ENCODE assay signal across 34 cellular contexts in the genomic region with DNA sequence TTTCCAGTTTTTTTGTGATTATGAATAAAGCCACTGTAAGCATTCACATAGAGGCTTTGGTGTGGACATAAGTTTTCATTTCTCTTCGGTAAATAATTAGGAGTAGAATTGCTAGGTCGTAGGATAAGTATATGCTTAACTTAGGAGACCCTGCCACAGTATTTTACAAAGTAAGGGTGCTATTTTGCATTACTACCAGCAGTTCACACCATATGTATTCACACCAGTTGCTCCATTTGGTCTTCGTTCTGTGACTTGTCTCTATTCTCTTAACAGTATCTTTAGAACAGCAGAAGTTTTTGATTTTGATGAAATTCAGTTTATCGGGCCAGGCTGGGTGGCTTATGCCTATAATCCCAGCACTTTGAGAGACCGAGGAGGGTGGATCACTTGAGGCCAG.
"Had no signal": no experiment of that assay in that cellular context is flagged by ENCODE, and none has a peak within 500 bp of the region (broad histone marks: within the 10 kb centered on the region; RNA-seq: fewer than 3 reads in every experiment).

No MANE protein-coding gene starts in this region.

- DNase-seq: activated B cell treated with CpG ODN at 0.5 μM for 24 hours; activated CD4-positive, alpha-beta memory T cell treated with anti-CD3 and anti-CD28 coated beads for 36 hours; activated CD4-positive, alpha-beta memory T cell treated with anti-CD3 and anti-CD28 coated beads, Interleukin-2, amount 10 ng/mL, durations not matched to agents 7 days and 5 days; activated CD4-positive, alpha-beta T cell treated with anti-CD3 and anti-CD28 coated beads for 1 hour; activated CD4-positive, alpha-beta T cell treated with anti-CD3 and anti-CD28 coated beads for 36 hours; activated CD4-positive, alpha-beta T cell treated with anti-CD3 and anti-CD28 coated beads for 4 hours; activated CD4-positive, alpha-beta T cell treated with anti-CD3 and anti-CD28 coated beads for 48 hours; activated CD4-positive, alpha-beta T cell treated with anti-CD3 and anti-CD28 coated beads, Interleukin-2, amount 10 ng/mL, durations not matched to agents 24 days and 14 days; activated CD4-positive, alpha-beta T cell treated with anti-CD3 and anti-CD28 coated beads, Interleukin-2, amount 10 ng/mL, durations not matched to agents 7 days and 5 days; activated CD4-positive, alpha-beta T cell treated with anti-CD3 and anti-CD28 coated beads, Interleukin-2, amount 50 U/mL, for 1 hour; activated CD4-positive, alpha-beta T cell treated with anti-CD3 and anti-CD28 coated beads, Interleukin-2, amount 50 U/mL, for 4 hours; activated CD4-positive, alpha-beta T cell treated with anti-CD3 and anti-CD28 coated beads, Interleukin-2, amount 50 U/mL, for 48 hours; activated CD4-positive, CD25-positive, alpha-beta regulatory T cell; activated CD4-positive, CD25-positive, alpha-beta regulatory T cell treated with anti-CD3 and anti-CD28 coated beads, Interleukin-2, amount 50 U/mL, for 72 hours; activated CD8-positive, alpha-beta memory T cell treated with anti-CD3 and anti-CD28 coated beads for 24 hours; activated CD8-positive, alpha-beta memory T cell treated with anti-CD3 and anti-CD28 coated beads, Interleukin-2, amount 10 ng/mL, durations not matched to agents 7 days and 5 days; activated CD8-positive, alpha-beta memory T cell treated with anti-CD3 and anti-CD28 coated beads, Interleukin-2, amount 50 U/mL, for 4 hours; activated CD8-positive, alpha-beta memory T cell treated with anti-CD3 and anti-CD28 coated beads, Interleukin-2, amount 50 U/mL, for 48 hours; activated CD8-positive, alpha-beta T cell treated with anti-CD3 and anti-CD28 coated beads for 36 hours; activated CD8-positive, alpha-beta T cell treated with anti-CD3 and anti-CD28 coated beads, Interleukin-2, amount 10 ng/mL, durations not matched to agents 7 days and 5 days; activated T-cell treated with anti-CD3 and anti-CD28 coated beads for 4 hours; activated T-cell treated with anti-CD3 and anti-CD28 coated beads, Interleukin-2, amount 50 U/mL, for 1 hour; activated T-cell treated with anti-CD3 and anti-CD28 coated beads, Interleukin-2, amount 50 U/mL, for 24 hours; activated T-cell treated with anti-CD3 and anti-CD28 coated beads, Interleukin-2, amount 50 U/mL, for 4 hours; T-helper 17 cell; T-helper 2 cell; T-helper 9 cell; T1000; WERI-Rb-1 had no signal

- H3K9me3 Mint-ChIP-seq: activated CD4-positive, alpha-beta T cell treated with anti-CD3 and anti-CD28 coated beads, Interleukin-2, amount 10 ng/mL, durations not matched to agents 24 days and 14 days had no signal

- FAIRE-seq: TTC549 had no signal

- ATAC-seq: activated CD4-positive, alpha-beta T cell treated with anti-CD3 and anti-CD28 coated beads for 36 hours; activated CD4-positive, CD25-positive, alpha-beta regulatory T cell treated with anti-CD3 and anti-CD28 coated beads, Interleukin-2, amount 50 U/mL, for 24 hours; activated CD8-positive, alpha-beta memory T cell treated with anti-CD3 and anti-CD28 coated beads, Interleukin-2, amount 10 ng/mL, durations not matched to agents 7 days and 5 days; activated CD8-positive, alpha-beta T cell treated with anti-CD3 and anti-CD28 coated beads for 36 hours; activated CD8-positive, alpha-beta T cell treated with anti-CD3 and anti-CD28 coated beads, Interleukin-2, amount 10 ng/mL, durations not matched to agents 7 days and 5 days; activated T-cell treated with anti-CD3 and anti-CD28 coated beads, Interleukin-2, amount 50 U/mL, for 4 hours; T-helper 17 cell had no signal

- H3K4me3 Mint-ChIP-seq: activated B cell treated with CpG ODN at 0.5 μM for 24 hours; activated CD4-positive, alpha-beta memory T cell treated with anti-CD3 and anti-CD28 coated beads for 36 hours; activated CD4-positive, alpha-beta memory T cell treated with anti-CD3 and anti-CD28 coated beads, Interleukin-2, amount 10 ng/mL, durations not matched to agents 7 days and 5 days; activated CD4-positive, alpha-beta T cell treated with anti-CD3 and anti-CD28 coated beads for 36 hours; activated CD4-positive, alpha-beta T cell treated with anti-CD3 and anti-CD28 coated beads, Interleukin-2, amount 10 ng/mL, durations not matched to agents 24 days and 14 days; activated CD4-positive, alpha-beta T cell treated with anti-CD3 and anti-CD28 coated beads, Interleukin-2, amount 10 ng/mL, durations not matched to agents 7 days and 5 days; activated CD8-positive, alpha-beta memory T cell treated with anti-CD3 and anti-CD28 coated beads, Interleukin-2, amount 10 ng/mL, durations not matched to agents 7 days and 5 days; activated CD8-positive, alpha-beta T cell treated with anti-CD3 and anti-CD28 coated beads for 36 hours; activated CD8-positive, alpha-beta T cell treated with anti-CD3 and anti-CD28 coated beads, Interleukin-2, amount 10 ng/mL, durations not matched to agents 7 days and 5 days; activated T-cell treated with anti-CD3 and anti-CD28 coated beads, Interleukin-2, amount 50 U/mL, for 24 hours; activated T-cell treated with anti-CD3 and anti-CD28 coated beads, Interleukin-2, amount 50 U/mL, for 4 hours; T-helper 1 cell treated with Interleukin-12 subunit alpha and Interleukin-12 subunit beta and Interleukin-4 antibody, amounts not matched to agents 30 μg/mL and 1 μg/mL, for 36 hours; T-helper 17 cell; T-helper 2 cell treated with Interferon-gamma antibody and Interleukin-4, amounts not matched to agents 5 μg/mL and 100 μg/mL, for 36 hours had no signal

- H3K27ac Mint-ChIP-seq: activated B cell treated with CpG ODN at 0.5 μM for 24 hours; activated CD4-positive, alpha-beta memory T cell treated with anti-CD3 and anti-CD28 coated beads for 36 hours; activated CD4-positive, alpha-beta memory T cell treated with anti-CD3 and anti-CD28 coated beads, Interleukin-2, amount 10 ng/mL, durations not matched to agents 7 days and 5 days; activated CD4-positive, alpha-beta T cell treated with anti-CD3 and anti-CD28 coated beads for 36 hours; activated CD4-positive, alpha-beta T cell treated with anti-CD3 and anti-CD28 coated beads, Interleukin-2, amount 10 ng/mL, durations not matched to agents 24 days and 14 days; activated CD4-positive, alpha-beta T cell treated with anti-CD3 and anti-CD28 coated beads, Interleukin-2, amount 10 ng/mL, durations not matched to agents 7 days and 5 days; activated CD8-positive, alpha-beta memory T cell treated with anti-CD3 and anti-CD28 coated beads, Interleukin-2, amount 10 ng/mL, durations not matched to agents 7 days and 5 days; activated CD8-positive, alpha-beta T cell treated with anti-CD3 and anti-CD28 coated beads for 36 hours; activated CD8-positive, alpha-beta T cell treated with anti-CD3 and anti-CD28 coated beads, Interleukin-2, amount 10 ng/mL, durations not matched to agents 7 days and 5 days; activated T-cell treated with anti-CD3 and anti-CD28 coated beads, Interleukin-2, amount 50 U/mL, for 24 hours; T-helper 1 cell treated with Interleukin-12 subunit alpha and Interleukin-12 subunit beta and Interleukin-4 antibody, amounts not matched to agents 30 μg/mL and 1 μg/mL, for 36 hours; T-helper 17 cell; T-helper 2 cell treated with Interferon-gamma antibody and Interleukin-4, amounts not matched to agents 5 μg/mL and 100 μg/mL, for 36 hours had no signal

- H3K36me3 ChIP-seq: WERI-Rb-1 had no signal

- H3K27ac ChIP-seq: VCaP, WERI-Rb-1 had no signal

- H3K27me3 Mint-ChIP-seq: activated B cell treated with CpG ODN at 0.5 μM for 24 hours; activated CD4-positive, alpha-beta memory T cell treated with anti-CD3 and anti-CD28 coated beads for 36 hours; activated CD4-positive, alpha-beta memory T cell treated with anti-CD3 and anti-CD28 coated beads, Interleukin-2, amount 10 ng/mL, durations not matched to agents 7 days and 5 days; activated CD4-positive, alpha-beta T cell treated with anti-CD3 and anti-CD28 coated beads for 36 hours; activated CD4-positive, alpha-beta T cell treated with anti-CD3 and anti-CD28 coated beads, Interleukin-2, amount 10 ng/mL, durations not matched to agents 24 days and 14 days; activated CD4-positive, alpha-beta T cell treated with anti-CD3 and anti-CD28 coated beads, Interleukin-2, amount 10 ng/mL, durations not matched to agents 7 days and 5 days; activated CD8-positive, alpha-beta memory T cell treated with anti-CD3 and anti-CD28 coated beads, Interleukin-2, amount 10 ng/mL, durations not matched to agents 7 days and 5 days; activated CD8-positive, alpha-beta T cell treated with anti-CD3 and anti-CD28 coated beads for 36 hours; activated T-cell treated with anti-CD3 and anti-CD28 coated beads, Interleukin-2, amount 50 U/mL, for 24 hours; T-helper 17 cell had no signal
